Comparison of ENCODE assay signal across 19 cellular contexts in genomic region chr17:73939808-73940207, GRCh38.
DNase-seq lines count a peak whose midpoint lies in the region; ATAC-seq and TF ChIP-seq lines count a peak whose summit lies in the region.
"Had no signal": no experiment of that assay in that cellular context is flagged by ENCODE, and none has a peak within 500 bp of the region (broad histone marks: within the 10 kb centered on the region; RNA-seq: fewer than 3 reads in every experiment).

No MANE protein-coding gene starts in this region.

- no peak overlapping the region for H3K4me3 Mint-ChIP-seq in activated CD8-positive, alpha-beta memory T cell treated with anti-CD3 and anti-CD28 coated beads, Interleukin-2, amount 10 ng/mL, durations not matched to agents 7 days and 5 days
- no peak overlapping the region for H3K4me3 Mint-ChIP-seq in endodermal cell
- H3K4me3 Mint-ChIP-seq in stimulated activated memory B cell treated with anti-CD40 and anti-IgM and Interleukin-4, amounts not matched to agents 10 μg/mL and 1 μg/mL and 100 μg/mL, for 72 hours = no peak overlapping the region
- H3K4me3 Mint-ChIP-seq: CD4-positive, alpha-beta T cell; HFFc6 had no signal

- H3K36me3 ChIP-seq in endodermal cell (ENCODE audit: control insufficient read depth, insufficient read depth, low read length) (no peaks in the 10 kb centered on the region), colonic mucosa (no peaks in the 10 kb centered on the region)
- H3K36me3 ChIP-seq: BLaER1 had no signal

- no peak overlapping the region for H3K27ac ChIP-seq in endodermal cell (ENCODE audit: low read depth, low read length)
- H3K27ac ChIP-seq in colonic mucosa = no peak overlapping the region
- H3K27ac ChIP-seq: BLaER1 had no signal

- no peak for ATAC-seq in activated CD8-positive, alpha-beta memory T cell treated with anti-CD3 and anti-CD28 coated beads, Interleukin-2, amount 10 ng/mL, durations not matched to agents 7 days and 5 days
- ATAC-seq in stimulated activated memory B cell treated with anti-CD40 and anti-IgM and Interleukin-4, amounts not matched to agents 10 μg/mL and 1 μg/mL and 100 μg/mL, for 72 hours = no peak
- ATAC-seq: PC-3 had no signal

- H3K9ac ChIP-seq in endodermal cell (ENCODE audit: extremely low read depth, low read length, poor library complexity, severe bottlenecking) = no peak overlapping the region
- no peak overlapping the region for H3K9ac ChIP-seq in colonic mucosa (ENCODE audit: low read depth in 2 of 2, low read length in 2 of 2)
- H3K9ac ChIP-seq: BLaER1 had no signal

- H3K9me3 ChIP-seq in endodermal cell (ENCODE audit: control insufficient read depth, low read length) = no peaks in the 10 kb centered on the region
- no peaks in the 10 kb centered on the region for H3K9me3 ChIP-seq in colonic mucosa
- H3K9me3 ChIP-seq: BLaER1, Caco-2 had no signal

- no peaks in the 10 kb centered on the region for H3K36me3 Mint-ChIP-seq in activated CD8-positive, alpha-beta memory T cell treated with anti-CD3 and anti-CD28 coated beads, Interleukin-2, amount 10 ng/mL, durations not matched to agents 7 days and 5 days
- no peaks in the 10 kb centered on the region for H3K36me3 Mint-ChIP-seq in endodermal cell (ENCODE audit: low read depth)
- H3K36me3 Mint-ChIP-seq in stimulated activated memory B cell treated with anti-CD40 and anti-IgM and Interleukin-4, amounts not matched to agents 10 μg/mL and 1 μg/mL and 100 μg/mL, for 72 hours = no peaks in the 10 kb centered on the region

- CTCF ChIA-PET in activated CD8-positive, alpha-beta memory T cell treated with anti-CD3 and anti-CD28 coated beads, Interleukin-2, amount 10 ng/mL, durations not matched to agents 7 days and 5 days (lab: Charles Lee) = no interaction called here

- intact Hi-C loops in colonic mucosa (cut with DNase I) = no loop called here

- no peaks in the 10 kb centered on the region for H3K27me3 ChIP-seq in endodermal cell (ENCODE audit: control insufficient read depth, insufficient read depth, low read length, poor library complexity, severe bottlenecking)
- no peaks in the 10 kb centered on the region for H3K27me3 ChIP-seq in colonic mucosa
- H3K27me3 ChIP-seq: BLaER1 had no signal

- no peak for TF ChIP-seq CTCF in endodermal cell (conservative IDR thresholded peaks at IDR 0.05)
- no peak for TF ChIP-seq CTCF in colonic mucosa (IDR thresholded peaks at IDR 0.05)

- H3K27me3 Mint-ChIP-seq in activated CD8-positive, alpha-beta memory T cell treated with anti-CD3 and anti-CD28 coated beads, Interleukin-2, amount 10 ng/mL, durations not matched to agents 7 days and 5 days = peaks cover 4% of the 10 kb centered on the region
- peaks cover 31% of the 10 kb centered on the region for H3K27me3 Mint-ChIP-seq in endodermal cell (ENCODE audit: insufficient read depth)
- H3K27me3 Mint-ChIP-seq in stimulated activated memory B cell treated with anti-CD40 and anti-IgM and Interleukin-4, amounts not matched to agents 10 μg/mL and 1 μg/mL and 100 μg/mL, for 72 hours = peaks cover 49% of the 10 kb centered on the region

- DNase-seq in activated CD8-positive, alpha-beta memory T cell treated with anti-CD3 and anti-CD28 coated beads, Interleukin-2, amount 10 ng/mL, durations not matched to agents 7 days and 5 days = peak; percentile 34
- no peak for DNase-seq in activated CD8-positive, alpha-beta memory T cell treated with anti-CD3 and anti-CD28 coated beads, Interleukin-2, amount 50 U/mL, for 48 hours
- peak; percentile 53 for DNase-seq in NCI-H345 treated with DMSO at 0.1 percent for 48 hours (lab: John Stamatoyannopoulos, UW; ENCODE audit: unreplicated experiment)
- DNase-seq in endodermal cell = peak; percentile 28
- DNase-seq in OCI-M1 (lab: John Stamatoyannopoulos, UW) = no peak
- no peak for DNase-seq in colonic mucosa
- DNase-seq: ACHN; Caco-2; CD4-positive, alpha-beta T cell; DMS 273 treated with DMSO at 0.1 percent for 48 hours; HFFc6; Kasumi-1; NCI-H1048; NCI-H2029 treated with DMSO at 0.1 percent for 48 hours; NCI-H526; PC-3; Right ventricle myocardium superior had no signal

- H3K4me1 Mint-ChIP-seq in activated CD8-positive, alpha-beta memory T cell treated with anti-CD3 and anti-CD28 coated beads, Interleukin-2, amount 10 ng/mL, durations not matched to agents 7 days and 5 days = no peaks in the 10 kb centered on the region
- H3K4me1 Mint-ChIP-seq in endodermal cell = no peaks in the 10 kb centered on the region
- H3K4me1 Mint-ChIP-seq in stimulated activated memory B cell treated with anti-CD40 and anti-IgM and Interleukin-4, amounts not matched to agents 10 μg/mL and 1 μg/mL and 100 μg/mL, for 72 hours = no peaks in the 10 kb centered on the region

- H3K27ac Mint-ChIP-seq in activated CD8-positive, alpha-beta memory T cell treated with anti-CD3 and anti-CD28 coated beads, Interleukin-2, amount 10 ng/mL, durations not matched to agents 7 days and 5 days = no peak overlapping the region
- no peak overlapping the region for H3K27ac Mint-ChIP-seq in endodermal cell
- H3K27ac Mint-ChIP-seq in stimulated activated memory B cell treated with anti-CD40 and anti-IgM and Interleukin-4, amounts not matched to agents 10 μg/mL and 1 μg/mL and 100 μg/mL, for 72 hours = no peak overlapping the region
- H3K27ac Mint-ChIP-seq: CD4-positive, alpha-beta T cell; HFFc6 had no signal

- WGBS in endodermal cell (ENCODE audit: insufficient coverage in 1 of 2, insufficient read length in 1 of 2), 2 experiments = 88 to 93% methylated on average over 2 to 8 of the region's 8 CpGs

- no peaks in the 10 kb centered on the region for H3K9me3 Mint-ChIP-seq in activated CD8-positive, alpha-beta memory T cell treated with anti-CD3 and anti-CD28 coated beads, Interleukin-2, amount 10 ng/mL, durations not matched to agents 7 days and 5 days (ENCODE audit: low read depth)
- H3K9me3 Mint-ChIP-seq in endodermal cell = no peaks in the 10 kb centered on the region
- no peaks in the 10 kb centered on the region for H3K9me3 Mint-ChIP-seq in stimulated activated memory B cell treated with anti-CD40 and anti-IgM and Interleukin-4, amounts not matched to agents 10 μg/mL and 1 μg/mL and 100 μg/mL, for 72 hours
- H3K9me3 Mint-ChIP-seq: CD4-positive, alpha-beta T cell had no signal

- H3K4me1 ChIP-seq in endodermal cell (ENCODE audit: control insufficient read depth, insufficient read depth, low read length) = no peaks in the 10 kb centered on the region
- no peaks in the 10 kb centered on the region for H3K4me1 ChIP-seq in colonic mucosa
- H3K4me1 ChIP-seq: Caco-2 had no signal

- no peak overlapping the region for H3K4me3 ChIP-seq in endodermal cell (ENCODE audit: low read length)
- no peak overlapping the region for H3K4me3 ChIP-seq in colonic mucosa
- H3K4me3 ChIP-seq: BLaER1 had no signal

Comparison
In these comparisons a context has a peak if more than half of its experiments do, and no peak if none do; other contexts are left out.
1. DNase-seq: peak in activated CD8-positive, alpha-beta memory T cell treated with anti-CD3 and anti-CD28 coated beads, Interleukin-2, amount 10 ng/mL, durations not matched to agents 7 days and 5 days (single experiment), NCI-H345 treated with DMSO at 0.1 percent for 48 hours (single experiment) and endodermal cell (single experiment); none in activated CD8-positive, alpha-beta memory T cell treated with anti-CD3 and anti-CD28 coated beads, Interleukin-2, amount 50 U/mL, for 48 hours (single experiment), OCI-M1 (single experiment) and colonic mucosa (single experiment).